ENCODE assay signal across 1 cellular context in genomic region chr10:4151466-4151865, GRCh38.
TF ChIP-seq lines count a peak whose summit lies in the region.

No MANE protein-coding gene starts in this region.

TF ChIP-seq in HCT116, 20 proteins besides CTCF, POLR2A, EP300 and RAD21 (continued from another document):
- no peak for TF ChIP-seq ZBTB33 (IDR thresholded peaks at IDR 0.05; ENCODE audit: extremely low read depth, insufficient replicate concordance, low read length)
- no peak for TF ChIP-seq YY1 (IDR thresholded peaks at IDR 0.05; ENCODE audit: extremely low read depth, insufficient replicate concordance, low read depth, low read length)
- no peak for TF ChIP-seq CBX3 (IDR thresholded peaks at IDR 0.05; ENCODE audit: low read depth)
- TF ChIP-seq SP1 (IDR thresholded peaks at IDR 0.05; ENCODE audit: low read depth), result no peak
- no peak for TF ChIP-seq EZH2phosphoT487 (IDR thresholded peaks at IDR 0.05; ENCODE audit: borderline replicate concordance)
- TF ChIP-seq ZFX (IDR thresholded peaks at IDR 0.05), result no peak
- TF ChIP-seq ATF3 (IDR thresholded peaks at IDR 0.05), result no peak
- no peak for TF ChIP-seq TCF7L2 (IDR thresholded peaks at IDR 0.05; ENCODE audit: borderline replicate concordance, extremely low read depth, insufficient read depth, insufficient read length)
- no peak for TF ChIP-seq SRF (IDR thresholded peaks at IDR 0.05; ENCODE audit: low read depth)
- TF ChIP-seq SIN3A (IDR thresholded peaks at IDR 0.05; ENCODE audit: low read depth), result no peak
- TF ChIP-seq ZNF274 (IDR thresholded peaks at IDR 0.05; ENCODE audit: low read depth, low read length), result no peak
- no peak for TF ChIP-seq POLR2AphosphoS5 (IDR thresholded peaks at IDR 0.05; ENCODE audit: low read depth, low read length)
- TF ChIP-seq CEBPB (IDR thresholded peaks at IDR 0.05; ENCODE audit: low read depth), result no peak
- no peak for TF ChIP-seq JUND (IDR thresholded peaks at IDR 0.05)
- no peak for TF ChIP-seq REST (IDR thresholded peaks at IDR 0.05; ENCODE audit: low read depth)
- TF ChIP-seq FOSL1 (IDR thresholded peaks at IDR 0.05; ENCODE audit: low read depth), result no peak
